ENCODE assay signal across 10 cellular contexts in genomic region chr6:35471836-35472345, GRCh38. TPM values are rescaled to one million over a fixed set of nuclear protein-coding genes. Genes with fewer than 3 reads are reported as not detected.
DNase-seq lines count a peak whose midpoint lies in the region; ATAC-seq, FAIRE-seq and TF ChIP-seq lines count a peak whose summit lies in the region.
"Had no signal": no experiment of that assay in that cellular context is flagged by ENCODE, and none has a peak within 500 bp of the region (broad histone marks: within the 10 kb centered on the region; RNA-seq: fewer than 3 reads in every experiment).

No MANE protein-coding gene starts in this region.

- H3K4me3 ChIP-seq in DOHH2 (ENCODE audit: low read length) (peak overlapping the region; percentile 87; the same call in 1 of the 2 replicates), Karpas-422 (ENCODE audit: low read length) (no peak overlapping the region), brain microvascular endothelial cell (ENCODE audit: low read depth, low read length) (no peak overlapping the region), rectal smooth muscle tissue (ENCODE audit: low read length) (no peak overlapping the region), left lung (peak overlapping the region in 1 of 2 donors; percentile 90), pancreas (no peak overlapping the region)

- H3K9ac ChIP-seq in Karpas-422 (ENCODE audit: low read length) (no peak overlapping the region), rectal smooth muscle tissue (ENCODE audit: low read length) (peak overlapping the region; percentile 2)

- H3K4me2 ChIP-seq in DOHH2 (ENCODE audit: low read length) (peak overlapping the region; percentile 96), Karpas-422 (ENCODE audit: low read depth, low read length, poor library complexity, severe bottlenecking) (no peak overlapping the region)

- no peaks in the 10 kb centered on the region for H3K9me2 ChIP-seq in DOHH2 (replicated peaks; ENCODE audit: control insufficient read depth, low read length)
- no peaks in the 10 kb centered on the region for H3K9me2 ChIP-seq in Karpas-422 (replicated peaks; ENCODE audit: insufficient read depth, low read length)

- H3K4me1 ChIP-seq in DOHH2 (ENCODE audit: control insufficient read depth, low read length) (peaks cover 37% of the 10 kb centered on the region), Karpas-422 (ENCODE audit: low read length) (peaks cover 31% of the 10 kb centered on the region), rectal smooth muscle tissue (ENCODE audit: control insufficient read depth, insufficient read depth, low read length) (peaks cover 4% of the 10 kb centered on the region), left lung (peaks cover 15 to 43% of the 10 kb centered on the region in 2 donors), pancreas (peaks cover 0 to 15% (median 0%) of the 10 kb centered on the region in 3 donors)

- H4K20me1 ChIP-seq in DOHH2 (ENCODE audit: control insufficient read depth, insufficient read depth, low read depth, low read length) = peaks cover 25% of the 10 kb centered on the region; the same call in 1 of the 2 replicates
- H4K20me1 ChIP-seq in Karpas-422 (ENCODE audit: insufficient read depth, low read depth, low read length) = peaks cover 46% of the 10 kb centered on the region

- peak; percentile 49 for DNase-seq in Karpas-422
- no peak for DNase-seq in brain microvascular endothelial cell
- no peak for DNase-seq in left lung
- no peak for DNase-seq in pancreas
- DNase-seq in HEK293T (ENCODE audit: extremely low spot score) = no peak
- DNase-seq in immature natural killer cell = no peak
- DNase-seq: foreskin melanocyte; stimulated activated CD4-positive, alpha-beta T cell treated with anti-CD3 and anti-CD28 coated beads, Interleukin-4, amount 100 ng/mL, for 4 hours had no signal

- H3K36me3 ChIP-seq in DOHH2 (ENCODE audit: control insufficient read depth, low read length) (peaks cover 59% of the 10 kb centered on the region), Karpas-422 (ENCODE audit: insufficient read depth, low read length) (peaks cover 39% of the 10 kb centered on the region), brain microvascular endothelial cell (replicated peaks) (peaks cover 67% of the 10 kb centered on the region), rectal smooth muscle tissue (ENCODE audit: control insufficient read depth, insufficient read depth, low read length) (peaks cover 17% of the 10 kb centered on the region), left lung (peaks cover 0 to 66% of the 10 kb centered on the region in 2 donors), pancreas (peaks cover 0 to 18% (median 0%) of the 10 kb centered on the region in 3 donors)

- no peak overlapping the region for H2AFZ ChIP-seq in Karpas-422 (ENCODE audit: low read length)

- intact Hi-C loops in left lung (cut with DNase I) = no loop called here
- intact Hi-C loops in pancreas (cut with DNase I) = no loop called here

- no peaks in the 10 kb centered on the region for H3K9me3 Mint-ChIP-seq in immature natural killer cell

- H3K36me3 Mint-ChIP-seq in immature natural killer cell = peaks cover 9 to 20% (median 11%) of the 10 kb centered on the region in 3 donors

- peaks cover 76% of the 10 kb centered on the region for H3F3A ChIP-seq in DOHH2 (ENCODE audit: control insufficient read depth, insufficient read depth)

- H3K27me3 ChIP-seq in DOHH2 (ENCODE audit: control insufficient read depth, low read length) (no peaks in the 10 kb centered on the region), Karpas-422 (ENCODE audit: low read length) (no peaks in the 10 kb centered on the region), brain microvascular endothelial cell (replicated peaks) (no peaks in the 10 kb centered on the region), rectal smooth muscle tissue (ENCODE audit: control insufficient read depth, insufficient read depth, low read length) (no peaks in the 10 kb centered on the region), left lung (no peaks in the 10 kb centered on the region), pancreas (no peaks in the 10 kb centered on the region)

- H3K9me3 ChIP-seq in DOHH2 (ENCODE audit: control insufficient read depth, insufficient read depth, low read length) (no peaks in the 10 kb centered on the region), Karpas-422 (ENCODE audit: low read length) (no peaks in the 10 kb centered on the region), left lung (no peaks in the 10 kb centered on the region), pancreas (no peaks in the 10 kb centered on the region)

- H3K4me1 Mint-ChIP-seq in immature natural killer cell = peaks cover 39 to 41% of the 10 kb centered on the region in 2 donors

- ATAC-seq in left lung (no peak), pancreas (no peak)

- TF ChIP-seq CTCF in DOHH2 (IDR thresholded peaks at IDR 0.05; ENCODE audit: low read depth, low read length, poor library complexity, severe bottlenecking) = no peak
- TF ChIP-seq CTCF in brain microvascular endothelial cell (IDR thresholded peaks at IDR 0.05; ENCODE audit: low read depth, low read length, missing control alignments) = no peak
- TF ChIP-seq CTCF in left lung (IDR thresholded peaks at IDR 0.05) = no peak
- TF ChIP-seq CTCF in pancreas (IDR thresholded peaks at IDR 0.05) = no peak

- peaks cover 5 to 15% (median 9%) of the 10 kb centered on the region in 3 donors for H3K27me3 Mint-ChIP-seq in immature natural killer cell (ENCODE audit: low read depth in 3 of 3)

- WGBS in pancreas, 2 donors = 71 to 74% methylated on average over 8 of the region's 8 CpGs

- peak overlapping the region in 3 of 6 donors; percentile 51 to 68 (median 57) for H3K27ac Mint-ChIP-seq in immature natural killer cell

- no peak for FAIRE-seq in pancreas (lab: Jason Lieb, UNC)

- CTCF ChIA-PET in HEK293T (lab: Yijun Ruan, JAX) = interaction anchor here (0.9 kb wide), 1 partner anchor 11 kb away, joined by 4 read pairs; no protein-coding TSS in a partner anchor

- POLR2A ChIA-PET in HEK293T (lab: Yijun Ruan, JAX) = interaction anchor here (0.7 to 1.9 kb wide), 12 partner anchors 8 to 154 kb away, joined by 3 to 9 read pairs (median 4); partner anchors contain the start of genes FANCE and TEAD3

- peaks cover 30% of the 10 kb centered on the region for H3K79me2 ChIP-seq in DOHH2 (ENCODE audit: control insufficient read depth, low read length)
- H3K79me2 ChIP-seq in Karpas-422 (ENCODE audit: low read length) = peaks cover 20% of the 10 kb centered on the region

- in situ Hi-C loops in brain microvascular endothelial cell (cut with HindIII; ENCODE audit: low pct_ligation_motif_present, low sequenced_read_pairs) = no loop called here

- H3K27ac ChIP-seq in DOHH2 (ENCODE audit: low read depth, low read length) (0 out of 2 replicates have a peak overlapping the region, but pooled peaks have one; percentile 19), Karpas-422 (ENCODE audit: low read length) (no peak overlapping the region), brain microvascular endothelial cell (peak overlapping the region; percentile 12), rectal smooth muscle tissue (ENCODE audit: low read depth, low read length) (peak overlapping the region; percentile 51), left lung (no peak overlapping the region), pancreas (no peak overlapping the region)

- H3K4me3 Mint-ChIP-seq in immature natural killer cell = no peak overlapping the region

TF ChIP-seq in HEK293T, 16 proteins besides CTCF, POLR2A, EP300 and RAD21:
- TF ChIP-seq SUZ12 (IDR thresholded peaks at IDR 0.05) (no peak), SP1 (IDR thresholded peaks at IDR 0.05) (no peak), FOXK2 (IDR thresholded peaks at IDR 0.05) (no peak), ELF4 (IDR thresholded peaks at IDR 0.05) (no peak), TARDBP (IDR thresholded peaks at IDR 0.05) (no peak), CTBP1 (IDR thresholded peaks at IDR 0.05; ENCODE audit: borderline replicate concordance) (no peak), ZNF384 (IDR thresholded peaks at IDR 0.05) (no peak), ARNT (IDR thresholded peaks at IDR 0.05) (no peak)

RNA-seq across cellular contexts. Expression of gene RPL10A, which starts 3.7 kb away (rescaled TPM):
- 3,423 and 3,839 TPM in 2 replicates for total RNA-seq in Karpas-422 (2014; rRNA removed; shearing (Covaris generic); ENCODE audit: low replicate concordance)
- 1,000 to 10,000 TPM in 1 of 2 donors, 100 to 1,000 TPM in 1; 858 to 1,030 TPM for total RNA-seq in left lung
- total RNA-seq in pancreas = 1,000 to 10,000 TPM in 1 of 6 donors, 100 to 1,000 TPM in 5; 474 to 1,265 (median 898) TPM
- polyA plus RNA-seq in pancreas = 1,000 to 10,000 TPM in 1 of 2 donors, 100 to 1,000 TPM in 1; 429 to 1,039 TPM
- 100 to 1,000 TPM; 419 to 805 (median 477) TPM for polyA plus RNA-seq in immature natural killer cell

RNA-seq across cellular contexts. Expression of gene FANCE, which starts 19.8 kb away (rescaled TPM):
- total RNA-seq in Karpas-422 (2014; rRNA removed; shearing (Covaris generic); ENCODE audit: low replicate concordance) = 9.8 and 14.8 TPM in 2 replicates
- total RNA-seq in left lung (1 to 10 TPM; 5.4 to 7.9 TPM), pancreas (1 to 10 TPM; 2.0 to 4.0 (median 2.7) TPM)
- polyA plus RNA-seq in pancreas (1 to 10 TPM; 1.7 to 2.1 TPM), immature natural killer cell (1 to 10 TPM; 2.2 to 5.4 (median 3.1) TPM)

RNA-seq across cellular contexts. Expression of gene TEAD3, which starts 25.0 kb away (rescaled TPM):
- not detected in 2 replicates for total RNA-seq in Karpas-422 (2014; rRNA removed; shearing (Covaris generic); ENCODE audit: low replicate concordance)
- total RNA-seq in left lung (10 to 100 TPM; 18.1 to 22.4 TPM), pancreas (10 to 100 TPM in 1 of 6 donors, 1 to 10 TPM in 5; 3.0 to 10.0 (median 4.1) TPM)
- polyA plus RNA-seq in pancreas (1 to 10 TPM; 8.5 to 9.7 TPM), immature natural killer cell (not detected)

RNA-seq across cellular contexts. Expression of gene TULP1, which starts 40.8 kb away (rescaled TPM):
- not detected in 2 replicates for total RNA-seq in Karpas-422 (2014; rRNA removed; shearing (Covaris generic); ENCODE audit: low replicate concordance)
- total RNA-seq in left lung = not detected
- not detected for total RNA-seq in pancreas
- polyA plus RNA-seq in pancreas = under 1 TPM in 1 of 2 donors, not detected in 1; 0.28 TPM
- not detected for polyA plus RNA-seq in immature natural killer cell

Comparison
In these comparisons a context has a peak if more than half of its experiments do, and no peak if none do; other contexts are left out.
1. H3K27ac ChIP-seq: peak in DOHH2 (single experiment), brain microvascular endothelial cell (single experiment) and rectal smooth muscle tissue (single experiment); none in Karpas-422 (single experiment), left lung (0 of 2) and pancreas (0 of 4).